In the genomic region with DNA sequence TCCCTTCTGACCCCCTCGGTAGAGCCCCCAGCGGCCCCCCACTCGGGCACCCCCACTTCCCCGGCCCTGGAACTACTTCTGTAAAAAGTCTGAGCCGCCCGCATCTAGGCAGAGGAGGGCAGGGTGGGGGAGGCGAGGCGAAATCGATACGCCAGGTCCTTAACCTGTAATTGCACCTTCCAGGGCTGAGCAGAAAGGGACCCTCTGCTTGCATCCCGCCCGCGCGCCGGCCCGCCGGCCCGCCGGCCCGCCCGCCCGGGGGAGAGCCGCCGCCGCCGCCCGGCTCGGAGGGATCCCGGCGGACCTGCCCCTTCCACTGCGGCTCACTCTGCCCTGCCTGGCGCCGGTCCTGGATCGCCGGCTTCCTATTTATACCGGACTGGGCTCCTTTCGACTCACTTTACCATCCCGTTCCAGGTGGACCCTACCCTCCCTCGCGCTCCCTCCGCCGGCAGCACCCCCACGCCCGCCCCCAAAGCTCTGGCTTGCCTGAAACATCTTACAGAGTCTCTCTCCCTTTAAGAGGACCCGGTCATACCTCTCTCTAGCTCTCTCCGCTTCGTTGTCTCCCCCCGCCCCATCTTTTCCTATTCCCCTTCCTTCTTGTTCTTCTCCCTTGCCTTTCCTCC, we compare ENCODE assay signal across 9 cellular contexts. TPM values are rescaled to one million over a fixed set of nuclear protein-coding genes. Genes with fewer than 3 reads are reported as not detected.
DNase-seq lines count a peak whose midpoint lies in the region; FAIRE-seq and TF ChIP-seq lines count a peak whose summit lies in the region.
"Had no signal": no experiment of that assay in that cellular context is flagged by ENCODE, and none has a peak within 500 bp of the region (broad histone marks: within the 10 kb centered on the region; RNA-seq: fewer than 3 reads in every experiment).

No MANE protein-coding gene starts in this region.

- no peak overlapping the region for H3K9ac ChIP-seq in kidney (ENCODE audit: low read length in 2 of 2)

- peak; percentile 55 for DNase-seq in DMS79 treated with DMSO at 0.1 percent for 48 hours (lab: John Stamatoyannopoulos, UW)
- no peak for DNase-seq in DMS79 (lab: John Stamatoyannopoulos, UW)
- DNase-seq in WERI-Rb-1, result no peak
- peak; percentile 79 for DNase-seq in kidney
- DNase-seq in suprapubic skin (ENCODE audit: low spot score in 2 of 2), result no peak
- no peak for DNase-seq in NOMO-1 treated with DMSO at 0.1 percent for 48 hours (lab: John Stamatoyannopoulos, UW; ENCODE audit: unreplicated experiment)
- DNase-seq in cerebellar nuclear complex (lab: John Stamatoyannopoulos, UW), result no peak
- no peak for DNase-seq in HuH-7.5 (ENCODE audit: low spot score)
- DNase-seq: amygdala had no signal

- TF ChIP-seq EP300 in suprapubic skin (IDR thresholded peaks at IDR 0.05), result no peak

- no peak overlapping the region for H3K27ac ChIP-seq in WERI-Rb-1
- H3K27ac ChIP-seq in kidney (ENCODE audit: low read depth in 2 of 2, low read length in 2 of 2), result peak overlapping the region; percentile 1 to 35
- no peak overlapping the region for H3K27ac ChIP-seq in suprapubic skin

- no peak for FAIRE-seq in kidney (lab: Jason Lieb, UNC)

- WGBS in suprapubic skin, result 1% methylated on average over 18 of the region's 48 CpGs

- H3K9me3 ChIP-seq in WERI-Rb-1 (ENCODE audit: severe bottlenecking), result no peaks in the 10 kb centered on the region
- H3K9me3 ChIP-seq in kidney (ENCODE audit: control insufficient read depth in 1 of 2, low read length in 2 of 2), result no peaks in the 10 kb centered on the region
- no peaks in the 10 kb centered on the region for H3K9me3 ChIP-seq in suprapubic skin

- H3K4me1 ChIP-seq in kidney (ENCODE audit: control insufficient read depth in 1 of 2, insufficient read depth in 1 of 2, low read depth in 1 of 2, low read length in 2 of 2) (peaks cover 0 to 11% of the 10 kb centered on the region in 2 donors), suprapubic skin (peaks cover 35% of the 10 kb centered on the region)

- H3K27me3 ChIP-seq in WERI-Rb-1 (ENCODE audit: insufficient read depth, low read depth, severe bottlenecking) (peaks cover 51% of the 10 kb centered on the region), suprapubic skin (peaks cover 47% of the 10 kb centered on the region)

- H3K36me3 ChIP-seq in WERI-Rb-1 (no peaks in the 10 kb centered on the region), kidney (ENCODE audit: control insufficient read depth in 1 of 2, insufficient read depth in 2 of 2, low read length in 2 of 2) (no peaks in the 10 kb centered on the region), suprapubic skin (no peaks in the 10 kb centered on the region)

- TF ChIP-seq CTCF in WERI-Rb-1 (IDR thresholded peaks at IDR 0.05; ENCODE audit: low read depth, low read length) (no peak), kidney (IDR thresholded peaks at IDR 0.05; ENCODE audit: borderline replicate concordance, extremely low read depth, insufficient read depth) (no peak), suprapubic skin (IDR thresholded peaks at IDR 0.05) (no peak)

- TF ChIP-seq POLR2A in suprapubic skin (IDR thresholded peaks at IDR 0.05), result no peak

- H3K4me3 ChIP-seq in WERI-Rb-1 (ENCODE audit: low read depth, low read length) (peak overlapping the region; percentile 18; the same call in 1 of the 2 replicates), kidney (ENCODE audit: low read length in 2 of 2) (peak overlapping the region; percentile 22 to 70), suprapubic skin (peak overlapping the region; percentile 50)

- intact Hi-C loops in kidney (cut with DNase I), result no loop called here

RNA-seq across cellular contexts. Expression of gene KLHL14, which starts 0.8 kb away (rescaled TPM):
- total RNA-seq in kidney (15.4 TPM), suprapubic skin (under 1 TPM in 2 of 4 donors, not detected in 2; 0.13 to 0.24 TPM)
- polyA plus RNA-seq in kidney (ENCODE audit: insufficient read depth, low read depth, low replicate concordance), result 3.7 TPM

Comparison
In these comparisons a context has a peak if more than half of its experiments do, and no peak if none do; other contexts are left out.
1. DNase-seq: peak in DMS79 treated with DMSO at 0.1 percent for 48 hours (single experiment) and kidney (single experiment); none in DMS79 (single experiment), WERI-Rb-1 (single experiment), suprapubic skin (0 of 2), NOMO-1 treated with DMSO at 0.1 percent for 48 hours (single experiment), cerebellar nuclear complex (0 of 2) and HuH-7.5 (single experiment).
2. H3K27ac ChIP-seq: peak in kidney (2 of 2); none in WERI-Rb-1 (single experiment) and suprapubic skin (single experiment).
3. RNA of gene KLHL14, which starts 0.8 kb away (total RNA-seq): 15.4 TPM in kidney (single experiment); 0.13 to 0.24 TPM in suprapubic skin; every median in the first group is over 10 times any median in the second.
4. Peak in every context shown above with its lines, with median percentiles within 50 percentile points of each other: H3K4me3 ChIP-seq.